30 cellular contexts compared by ENCODE assay signal in the genomic region with DNA sequence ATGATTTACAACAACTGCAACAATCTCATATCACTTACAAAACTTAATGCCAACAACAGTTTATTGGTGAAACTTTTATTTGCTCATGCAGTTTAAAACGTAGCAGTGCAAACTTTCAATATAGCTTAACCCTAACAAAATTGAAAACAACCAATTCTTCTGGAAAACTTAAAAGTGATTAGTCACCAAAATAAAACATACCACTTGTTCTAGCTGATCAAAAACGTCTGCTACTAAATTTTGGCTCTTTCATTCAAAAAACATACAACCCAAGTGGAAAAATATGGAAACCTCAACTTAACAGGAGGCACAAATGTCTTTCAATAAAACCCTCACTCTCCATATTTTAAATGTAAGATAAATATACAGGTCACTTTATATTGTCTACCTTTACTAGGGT. TPM values are rescaled to one million over a fixed set of nuclear protein-coding genes. Genes with fewer than 3 reads are reported as not detected.
"Had no signal": no experiment of that assay in that cellular context is flagged by ENCODE, and none has a peak within 500 bp of the region (broad histone marks: within the 10 kb centered on the region; RNA-seq: fewer than 3 reads in every experiment).

No MANE protein-coding gene starts in this region.

- H3K4me3 ChIP-seq: adrenal gland, body of pancreas, colonic mucosa, esophagus muscularis mucosa, gastrocnemius medialis, heart left ventricle had no signal

- DNase-seq: activated B cell treated with CpG ODN at 0.5 μM for 24 hours; activated CD4-positive, alpha-beta T cell treated with anti-CD3 and anti-CD28 coated beads for 48 hours; activated CD4-positive, alpha-beta T cell treated with anti-CD3 and anti-CD28 coated beads, Interleukin-2, amount 50 U/mL, for 1 hour; activated CD4-positive, alpha-beta T cell treated with anti-CD3 and anti-CD28 coated beads, Interleukin-2, amount 50 U/mL, for 48 hours; activated CD8-positive, alpha-beta memory T cell treated with anti-CD3 and anti-CD28 coated beads for 24 hours; activated CD8-positive, alpha-beta T cell treated with anti-CD3 and anti-CD28 coated beads for 36 hours; activated effector memory CD4-positive, alpha-beta T cell treated with Interleukin-2 at 50 U/mL for 16 hours; activated gamma-delta T cell treated with Interleukin-2 at 50 U/mL for 16 hours; activated naive CD4-positive, alpha-beta T cell treated with anti-CD3 and anti-CD28 coated beads, Interleukin-2, amount 50 U/mL, for 16 hours; activated naive CD4-positive, alpha-beta T cell treated with Interleukin-2 at 50 U/mL for 16 hours; activated T-cell treated with anti-CD3 and anti-CD28 coated beads, Interleukin-2, amount 50 U/mL, for 4 hours; adrenal gland; amygdala; aorta; body of pancreas; caudate nucleus; colonic mucosa; effector CD8-positive, alpha-beta T cell; erythroblast; foreskin keratinocyte; gastrocnemius medialis; glutamatergic neuron; heart left ventricle; T-cell; T-helper 17 cell; T1000; WERI-Rb-1 had no signal

- H3K36me3 ChIP-seq: adrenal gland, colonic mucosa, gastrocnemius medialis, WERI-Rb-1 had no signal

- H3K9me3 ChIP-seq: adrenal gland, body of pancreas, colonic mucosa, esophagus muscularis mucosa, gastrocnemius medialis had no signal

- H3K27ac ChIP-seq: adrenal gland, body of pancreas, colonic mucosa, foreskin keratinocyte, gastrocnemius medialis, heart left ventricle, WERI-Rb-1 had no signal

- H3K27me3 ChIP-seq: adrenal gland, body of pancreas, colonic mucosa, esophagus muscularis mucosa, foreskin keratinocyte, gastrocnemius medialis, heart left ventricle had no signal

- ATAC-seq: activated CD4-positive, CD25-positive, alpha-beta regulatory T cell treated with anti-CD3 and anti-CD28 coated beads, Interleukin-2, amount 50 U/mL, for 24 hours; activated CD8-positive, alpha-beta T cell treated with anti-CD3 and anti-CD28 coated beads for 36 hours; activated T-cell treated with anti-CD3 and anti-CD28 coated beads, Interleukin-2, amount 50 U/mL, for 4 hours; activated T-helper 17 cell treated with anti-CD3 and anti-CD28 coated beads, Interleukin-2, amount 50 U/mL, for 72 hours; body of pancreas; foreskin keratinocyte; gastrocnemius medialis; heart left ventricle; T-cell; T-helper 17 cell had no signal

- H3K4me1 ChIP-seq: adrenal gland, body of pancreas, colonic mucosa, gastrocnemius medialis had no signal

RNA-seq across cellular contexts. Expression of gene COL12A1, which starts 39.6 kb away (rescaled TPM):
- total RNA-seq: activated B cell treated with CpG ODN at 0.5 μM for 24 hours; activated T-helper 17 cell treated with anti-CD3 and anti-CD28 coated beads, Interleukin-2, amount 50 U/mL, for 72 hours had no signal
